ENCODE assay signal across 8 cellular contexts in the genomic region with DNA sequence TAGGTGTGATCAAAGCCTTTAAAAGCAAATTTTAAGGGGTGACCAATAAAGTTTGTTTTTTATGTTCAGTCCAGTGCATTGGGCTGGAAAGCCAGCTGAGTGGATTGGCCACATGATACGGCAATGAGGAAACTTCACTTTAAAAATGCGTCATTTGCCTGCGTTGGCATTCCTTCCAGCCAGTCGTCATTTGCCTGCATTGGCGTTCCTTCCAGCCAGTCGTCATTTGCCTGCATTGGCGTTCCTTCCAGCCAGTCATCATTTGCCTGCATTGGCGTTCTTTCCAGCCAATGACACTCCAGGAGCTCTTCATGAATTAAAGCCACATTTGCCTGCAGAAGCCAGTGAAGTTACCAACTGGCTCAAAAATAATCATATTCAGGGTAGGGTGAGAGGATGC.
"Had no signal": no experiment of that assay in that cellular context is flagged by ENCODE, and none has a peak within 500 bp of the region (broad histone marks: within the 10 kb centered on the region; RNA-seq: fewer than 3 reads in every experiment).

No MANE protein-coding gene starts in this region.

- DNase-seq: GDM1, GF-D8 had no signal

- H3K4me3 ChIP-seq: GM12878 had no signal

- FAIRE-seq: G401.6, GM12878, GM12891, GM12892, GM18507, GM19239 had no signal
